1 cellular context compared by ENCODE assay signal in the genomic region with DNA sequence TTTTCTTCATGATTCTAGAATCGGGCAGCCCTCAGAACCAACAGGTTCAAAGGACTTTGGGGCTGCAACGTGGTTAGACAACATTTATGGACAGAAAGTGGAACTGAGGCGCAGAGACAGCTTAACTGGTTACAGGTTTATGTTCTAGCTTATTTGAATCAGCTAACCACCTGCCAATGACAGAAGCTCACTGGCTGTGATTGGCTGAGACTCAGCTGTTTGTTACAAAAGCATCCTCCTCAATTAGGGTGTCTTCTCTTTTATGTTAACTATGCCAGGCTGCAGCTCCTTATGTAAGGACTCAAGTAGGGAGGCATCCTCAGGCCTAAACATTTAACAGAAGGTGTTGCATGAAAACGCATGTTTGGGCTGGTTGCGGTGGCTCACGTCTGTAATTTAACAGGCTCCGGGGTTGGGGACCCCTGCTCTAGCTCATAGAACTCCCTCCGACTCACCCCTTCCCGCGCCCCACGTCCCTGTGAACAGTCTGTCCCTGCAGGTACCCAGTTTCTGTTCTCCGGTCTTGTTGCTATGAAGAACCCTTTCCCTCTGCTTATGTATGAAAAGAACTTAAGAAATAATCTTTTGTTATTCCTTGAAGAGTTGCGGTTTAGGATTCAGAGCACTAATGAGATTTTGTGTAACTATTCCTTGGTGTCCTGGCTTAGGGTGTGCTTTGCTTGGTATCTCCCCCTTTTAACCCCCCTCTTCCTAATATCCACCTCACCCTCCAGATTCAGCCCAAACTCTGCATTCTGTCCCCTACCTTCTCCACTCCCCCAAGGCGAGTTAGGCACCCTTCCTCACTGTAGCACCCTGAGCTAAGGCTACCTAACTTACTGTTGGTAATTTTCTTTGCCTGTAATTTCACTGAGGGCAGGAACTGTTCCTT.
TF ChIP-seq lines count a peak whose summit lies in the region.

No MANE protein-coding gene starts in this region.

TF ChIP-seq in GM12878, 131 proteins besides CTCF, POLR2A, EP300 and RAD21:
- no peak for TF ChIP-seq ZZZ3 (IDR thresholded peaks at IDR 0.05; ENCODE audit: control insufficient read depth, insufficient read length, low read depth)
- no peak for TF ChIP-seq STAT1 (conservative IDR thresholded peaks at IDR 0.05)
- TF ChIP-seq SP1 (IDR thresholded peaks at IDR 0.05; ENCODE audit: low read depth, low read length) = no peak
TF ChIP-seq in GM12878: peak in this region for 0.
